In the genomic region with DNA sequence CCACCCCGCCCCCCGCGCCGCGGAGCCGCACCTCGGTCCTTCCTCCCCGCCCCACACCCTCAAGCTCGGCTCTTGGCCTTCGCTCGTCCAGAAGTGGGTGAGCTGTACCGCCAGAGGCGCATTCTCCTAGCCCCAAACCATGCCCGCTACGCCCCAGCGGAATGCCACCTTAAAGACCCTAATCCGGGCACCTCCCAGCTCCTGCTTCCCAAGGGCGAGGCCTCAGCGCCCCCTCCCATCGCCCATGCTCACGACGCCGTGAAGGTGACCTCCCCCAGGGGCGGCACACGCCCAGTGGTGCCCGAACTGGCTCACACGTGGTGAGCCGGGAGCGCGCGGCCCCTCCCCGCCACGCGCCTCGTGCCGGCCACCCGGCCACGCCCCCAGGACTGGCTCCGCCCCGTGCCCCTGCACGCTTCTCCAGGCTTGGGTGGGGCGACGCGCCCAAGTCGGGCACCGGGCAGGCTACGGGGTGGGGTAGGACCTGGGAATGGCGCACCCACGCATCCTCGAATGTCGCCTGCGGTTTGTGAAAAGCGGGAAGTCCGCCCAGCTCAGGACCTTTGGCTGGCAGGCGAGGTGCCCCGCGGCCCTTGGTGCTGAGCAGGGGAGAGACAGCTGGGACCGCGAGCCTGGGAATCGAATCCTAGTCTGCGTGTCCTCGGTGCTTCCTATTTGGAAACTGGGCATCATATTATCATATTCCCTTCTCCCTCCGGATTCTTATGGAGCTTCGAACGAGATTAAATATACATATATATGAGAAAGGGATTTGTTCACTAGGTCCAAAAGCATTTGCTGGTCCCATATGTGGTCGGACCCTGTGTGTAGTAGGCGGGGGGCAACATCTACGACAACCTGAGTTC, we compare ENCODE assay signal across 1 cellular context.
TF ChIP-seq lines count a peak whose summit lies in the region.

No MANE protein-coding gene starts in this region.

TF ChIP-seq in HEK293, 187 proteins besides CTCF, POLR2A, EP300 and RAD21 (continued from another document and continues in another):
- TF ChIP-seq ZNF266 (tag by site-specific recombination; IDR thresholded peaks at IDR 0.05; ENCODE audit: low read depth) (no peak), ZNF561 (tag by site-specific recombination; IDR thresholded peaks at IDR 0.05; ENCODE audit: borderline replicate concordance) (0 out of 2 replicates have a peak, but pooled peaks have one; percentile 82), ZNF585B (tag by site-specific recombination; IDR thresholded peaks at IDR 0.05) (no peak), KLF1 (tag by site-specific recombination; IDR thresholded peaks at IDR 0.05) (peak; percentile 100), ZNF426 (tag by site-specific recombination; IDR thresholded peaks at IDR 0.05) (no peak), ZNF391 (tag by site-specific recombination; IDR thresholded peaks at IDR 0.05; ENCODE audit: borderline replicate concordance, low read depth) (peak; percentile 10; the same call in 1 of the 2 replicates), ZNF785 (tag by site-specific recombination; IDR thresholded peaks at IDR 0.05) (peak; percentile 46; the same call in 1 of the 2 replicates), ZBTB8A (tag by site-specific recombination; IDR thresholded peaks at IDR 0.05) (peak; percentile 100), ZNF521 (tag by site-specific recombination; IDR thresholded peaks at IDR 0.05) (no peak), ZIC2 (tag by site-specific recombination; IDR thresholded peaks at IDR 0.05) (peak; percentile 93), ZNF335 (tag by site-specific recombination; conservative IDR thresholded peaks at IDR 0.05) (peak; percentile 88), ZXDB (tag by site-specific recombination; IDR thresholded peaks at IDR 0.05) (peak; percentile 97), SP2 (tag by site-specific recombination; IDR thresholded peaks at IDR 0.05) (peak; percentile 83), ZNF629 (tag by site-specific recombination; IDR thresholded peaks at IDR 0.05) (peak; percentile 38), EGR2 (tag by site-specific recombination; IDR thresholded peaks at IDR 0.05; ENCODE audit: low read depth) (peak; percentile 92), INSM2 (tag by site-specific recombination; IDR thresholded peaks at IDR 0.05) (peak; percentile 73), ZNF76 (tag by site-specific recombination; IDR thresholded peaks at IDR 0.05; ENCODE audit: borderline replicate concordance, low read depth) (peak; percentile 46; the same call in 1 of the 2 replicates), YY2 (tag by site-specific recombination; IDR thresholded peaks at IDR 0.05) (no peak), HOXA7 (CRISPR knock-in tag; IDR thresholded peaks at IDR 0.05; ENCODE audit: borderline replicate concordance) (no peak), FEZF1 (tag by site-specific recombination; IDR thresholded peaks at IDR 0.05) (peak; percentile 38; the same call in 1 of the 2 replicates), KLF9 (tag by site-specific recombination; IDR thresholded peaks at IDR 0.05; ENCODE audit: low read depth) (peak; percentile 97), ZNF600 (tag by site-specific recombination; IDR thresholded peaks at IDR 0.05) (peak; percentile 55; the same call in 1 of the 2 replicates), ZNF394 (tag by site-specific recombination; IDR thresholded peaks at IDR 0.05; ENCODE audit: borderline replicate concordance) (peak; percentile 82), ZBTB20 (tag by site-specific recombination; IDR thresholded peaks at IDR 0.05) (peak; percentile 94), ZNF777 (tag by site-specific recombination; IDR thresholded peaks at IDR 0.05; ENCODE audit: borderline replicate concordance) (no peak), GLIS2 (tag by site-specific recombination; IDR thresholded peaks at IDR 0.05) (peak; percentile 99), ZBTB6 (tag by site-specific recombination; IDR thresholded peaks at IDR 0.05) (peak; percentile 22; the same call in 1 of the 2 replicates), PRDM10 (tag by site-specific recombination; IDR thresholded peaks at IDR 0.05) (peak; percentile 98), GLIS1 (tag by site-specific recombination; IDR thresholded peaks at IDR 0.05) (peak; percentile 96), WT1 (tag by site-specific recombination; IDR thresholded peaks at IDR 0.05) (peak; percentile 77), KLF17 (tag by site-specific recombination; IDR thresholded peaks at IDR 0.05) (peak; percentile 98), ZBTB10 (tag by site-specific recombination; IDR thresholded peaks at IDR 0.05) (peak; percentile 54; the same call in 1 of the 2 replicates), ZSCAN23 (tag by site-specific recombination; IDR thresholded peaks at IDR 0.05) (no peak), ZBTB17 (tag by site-specific recombination; IDR thresholded peaks at IDR 0.05) (peak; percentile 82), ZFP37 (tag by site-specific recombination; IDR thresholded peaks at IDR 0.05) (no peak), ZNF423 (tag by site-specific recombination; IDR thresholded peaks at IDR 0.05) (peak; percentile 54; the same call in 1 of the 2 replicates), SP7 (tag by site-specific recombination; IDR thresholded peaks at IDR 0.05) (peak; percentile 93), IKZF3 (tag by site-specific recombination; IDR thresholded peaks at IDR 0.05) (peak; percentile 96), ZNF626 (tag by site-specific recombination; IDR thresholded peaks at IDR 0.05) (no peak), ZNF488 (tag by site-specific recombination; IDR thresholded peaks at IDR 0.05) (0 out of 2 replicates have a peak, but pooled peaks have one; percentile 23), ZNF664 (tag by site-specific recombination; IDR thresholded peaks at IDR 0.05) (no peak), ZNF830 (tag by site-specific recombination; IDR thresholded peaks at IDR 0.05; ENCODE audit: low read depth) (no peak), KLF7 (tag by site-specific recombination; IDR thresholded peaks at IDR 0.05; ENCODE audit: borderline replicate concordance) (peak; percentile 97)
- TF ChIP-seq, protein P1, sequence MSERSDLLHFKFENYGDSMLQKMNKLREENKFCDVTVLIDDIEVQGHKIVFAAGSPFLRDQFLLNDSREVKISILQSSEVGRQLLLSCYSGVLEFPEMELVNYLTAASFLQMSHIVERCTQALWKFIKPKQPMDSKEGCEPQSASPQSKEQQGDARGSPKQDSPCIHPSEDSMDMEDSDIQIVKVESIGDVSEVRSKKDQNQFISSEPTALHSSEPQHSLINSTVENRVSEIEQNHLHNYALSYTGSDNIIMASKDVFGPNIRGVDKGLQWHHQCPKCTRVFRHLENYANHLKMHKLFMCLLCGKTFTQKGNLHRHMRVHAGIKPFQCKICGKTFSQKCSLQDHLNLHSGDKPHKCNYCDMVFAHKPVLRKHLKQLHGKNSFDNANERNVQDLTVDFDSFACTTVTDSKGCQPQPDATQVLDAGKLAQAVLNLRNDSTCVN (tag by site-specific recombination; optimal IDR thresholded peaks at IDR 0.05): peak; percentile 98
- TF ChIP-seq, protein P2, sequence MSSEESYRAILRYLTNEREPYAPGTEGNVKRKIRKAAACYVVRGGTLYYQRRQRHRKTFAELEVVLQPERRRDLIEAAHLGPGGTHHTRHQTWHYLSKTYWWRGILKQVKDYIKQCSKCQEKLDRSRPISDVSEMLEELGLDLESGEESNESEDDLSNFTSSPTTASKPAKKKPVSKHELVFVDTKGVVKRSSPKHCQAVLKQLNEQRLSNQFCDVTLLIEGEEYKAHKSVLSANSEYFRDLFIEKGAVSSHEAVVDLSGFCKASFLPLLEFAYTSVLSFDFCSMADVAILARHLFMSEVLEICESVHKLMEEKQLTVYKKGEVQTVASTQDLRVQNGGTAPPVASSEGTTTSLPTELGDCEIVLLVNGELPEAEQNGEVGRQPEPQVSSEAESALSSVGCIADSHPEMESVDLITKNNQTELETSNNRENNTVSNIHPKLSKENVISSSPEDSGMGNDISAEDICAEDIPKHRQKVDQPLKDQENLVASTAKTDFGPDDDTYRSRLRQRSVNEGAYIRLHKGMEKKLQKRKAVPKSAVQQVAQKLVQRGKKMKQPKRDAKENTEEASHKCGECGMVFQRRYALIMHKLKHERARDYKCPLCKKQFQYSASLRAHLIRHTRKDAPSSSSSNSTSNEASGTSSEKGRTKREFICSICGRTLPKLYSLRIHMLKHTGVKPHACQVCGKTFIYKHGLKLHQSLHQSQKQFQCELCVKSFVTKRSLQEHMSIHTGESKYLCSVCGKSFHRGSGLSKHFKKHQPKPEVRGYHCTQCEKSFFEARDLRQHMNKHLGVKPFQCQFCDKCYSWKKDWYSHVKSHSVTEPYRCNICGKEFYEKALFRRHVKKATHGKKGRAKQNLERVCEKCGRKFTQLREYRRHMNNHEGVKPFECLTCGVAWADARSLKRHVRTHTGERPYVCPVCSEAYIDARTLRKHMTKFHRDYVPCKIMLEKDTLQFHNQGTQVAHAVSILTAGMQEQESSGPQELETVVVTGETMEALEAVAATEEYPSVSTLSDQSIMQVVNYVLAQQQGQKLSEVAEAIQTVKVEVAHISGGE (tag by site-specific recombination; conservative IDR thresholded peaks at IDR 0.05; ENCODE audit: low read depth): 0 out of 2 replicates have a peak, but pooled peaks have one; percentile 14
